Comparison of ENCODE assay signal across 29 cellular contexts in genomic region chr2:229226372-229226771, GRCh38. TPM values are rescaled to one million over a fixed set of nuclear protein-coding genes. Genes with fewer than 3 reads are reported as not detected.
"Had no signal": no experiment of that assay in that cellular context is flagged by ENCODE, and none has a peak within 500 bp of the region (broad histone marks: within the 10 kb centered on the region; RNA-seq: fewer than 3 reads in every experiment).

No MANE protein-coding gene starts in this region.

- H3K4me3 Mint-ChIP-seq: activated B cell treated with CpG ODN at 0.5 μM for 24 hours; activated CD8-positive, alpha-beta T cell treated with anti-CD3 and anti-CD28 coated beads for 36 hours; activated naive CD8-positive, alpha-beta T cell; activated T-cell treated with anti-CD3 and anti-CD28 coated beads, Interleukin-2, amount 50 U/mL, for 4 hours; activated T-helper 17 cell treated with anti-CD3 and anti-CD28 coated beads, Interleukin-2, amount 50 U/mL, for 72 hours; immature natural killer cell; natural killer cell treated with Interleukin-12 subunit alpha and Interleukin-12 subunit beta and Interleukin-15 and Interleukin-18, amount 100 ng/mL, for 72 hours; stimulated activated memory B cell treated with anti-CD40 and anti-IgM and Interleukin-4, amounts not matched to agents 10 μg/mL and 1 μg/mL and 100 μg/mL, for 72 hours; stimulated activated naive CD8-positive, alpha-beta T cell treated with anti-CD3 and anti-CD28 coated beads, Interleukin-15, amount 100 ng/mL, for 72 hours; T-cell; T-helper 2 cell treated with Interferon-gamma antibody and Interleukin-4, amounts not matched to agents 5 μg/mL and 100 μg/mL, for 36 hours had no signal

- H3K9me3 Mint-ChIP-seq: activated B cell treated with CpG ODN at 0.5 μM for 24 hours had no signal

- H3K4me3 ChIP-seq: body of pancreas, coronary artery, dorsolateral prefrontal cortex, lung, mucosa of descending colon, smooth muscle cell, tibial nerve had no signal

- H3K27ac Mint-ChIP-seq: activated B cell treated with CpG ODN at 0.5 μM for 24 hours; activated CD8-positive, alpha-beta T cell treated with anti-CD3 and anti-CD28 coated beads for 36 hours; activated naive CD8-positive, alpha-beta T cell; activated T-helper 17 cell treated with anti-CD3 and anti-CD28 coated beads, Interleukin-2, amount 50 U/mL, for 72 hours; immature natural killer cell; natural killer cell treated with Interleukin-12 subunit alpha and Interleukin-12 subunit beta and Interleukin-15 and Interleukin-18, amount 100 ng/mL, for 72 hours; stimulated activated memory B cell treated with anti-CD40 and anti-IgM and Interleukin-4, amounts not matched to agents 10 μg/mL and 1 μg/mL and 100 μg/mL, for 72 hours; stimulated activated naive CD8-positive, alpha-beta T cell treated with anti-CD3 and anti-CD28 coated beads, Interleukin-15, amount 100 ng/mL, for 72 hours; T-cell; T-helper 2 cell treated with Interferon-gamma antibody and Interleukin-4, amounts not matched to agents 5 μg/mL and 100 μg/mL, for 36 hours had no signal

- DNase-seq: activated B cell treated with CpG ODN at 0.5 μM for 24 hours; activated CD4-positive, alpha-beta T cell treated with anti-CD3 and anti-CD28 coated beads, Interleukin-2, amount 50 U/mL, for 1 hour; activated CD8-positive, alpha-beta T cell treated with anti-CD3 and anti-CD28 coated beads for 36 hours; activated T-cell treated with anti-CD3 and anti-CD28 coated beads, Interleukin-2, amount 50 U/mL, for 4 hours; anterior cingulate cortex; cerebellar nuclear complex; dorsolateral prefrontal cortex; effector memory CD4-positive, alpha-beta T cell; foreskin keratinocyte; hypothalamus; immature natural killer cell; kidney; mucosa of descending colon; posterior cingulate gyrus; stimulated activated CD4-positive, alpha-beta T cell treated with anti-CD3 and anti-CD28 coated beads, Interleukin-1b, Interleukin-23, amount 100 ng/mL, for 48 hours; stimulated activated CD4-positive, alpha-beta T cell treated with anti-CD3 and anti-CD28 coated beads, Interleukin-4, amount 100 ng/mL, for 4 hours; stimulated activated CD8-positive, alpha-beta memory T cell treated with anti-CD3 and anti-CD28 coated beads, Interleukin-4, amount 100 ng/mL, for 48 hours; stimulated activated naive CD8-positive, alpha-beta T cell treated with anti-CD3 and anti-CD28 coated beads, Interleukin-15, amount 100 ng/mL, for 72 hours; T-cell had no signal

- H3K27ac ChIP-seq: body of pancreas, dorsolateral prefrontal cortex, foreskin keratinocyte had no signal

- H3K27me3 Mint-ChIP-seq: activated B cell treated with CpG ODN at 0.5 μM for 24 hours; activated CD8-positive, alpha-beta T cell treated with anti-CD3 and anti-CD28 coated beads for 36 hours; natural killer cell treated with Interleukin-12 subunit alpha and Interleukin-12 subunit beta and Interleukin-15 and Interleukin-18, amount 100 ng/mL, for 72 hours; stimulated activated memory B cell treated with anti-CD40 and anti-IgM and Interleukin-4, amounts not matched to agents 10 μg/mL and 1 μg/mL and 100 μg/mL, for 72 hours; stimulated activated naive CD8-positive, alpha-beta T cell treated with anti-CD3 and anti-CD28 coated beads, Interleukin-15, amount 100 ng/mL, for 72 hours; T-cell had no signal

- ATAC-seq: activated CD8-positive, alpha-beta T cell treated with anti-CD3 and anti-CD28 coated beads for 36 hours; activated T-cell treated with anti-CD3 and anti-CD28 coated beads, Interleukin-2, amount 50 U/mL, for 4 hours; activated T-helper 17 cell treated with anti-CD3 and anti-CD28 coated beads, Interleukin-2, amount 50 U/mL, for 72 hours; body of pancreas; foreskin keratinocyte; mucosa of descending colon; natural killer cell treated with Interleukin-12 subunit alpha and Interleukin-12 subunit beta and Interleukin-15 and Interleukin-18, amount 100 ng/mL, for 72 hours; stimulated activated memory B cell treated with anti-CD40 and anti-IgM and Interleukin-4, amounts not matched to agents 10 μg/mL and 1 μg/mL and 100 μg/mL, for 72 hours; stimulated activated naive CD8-positive, alpha-beta T cell treated with anti-CD3 and anti-CD28 coated beads, Interleukin-15, amount 100 ng/mL, for 72 hours; T-cell had no signal

- H3K4me1 ChIP-seq: foreskin keratinocyte, tibial nerve had no signal

- H3K9me3 ChIP-seq: body of pancreas, mucosa of descending colon, tibial nerve had no signal

- H3K27me3 ChIP-seq: body of pancreas, dorsolateral prefrontal cortex, foreskin keratinocyte, tibial nerve had no signal

- H3K36me3 Mint-ChIP-seq: activated naive CD8-positive, alpha-beta T cell; immature natural killer cell; stimulated activated memory B cell treated with anti-CD40 and anti-IgM and Interleukin-4, amounts not matched to agents 10 μg/mL and 1 μg/mL and 100 μg/mL, for 72 hours; T-cell had no signal

- H3K4me1 Mint-ChIP-seq: activated B cell treated with CpG ODN at 0.5 μM for 24 hours; activated T-helper 17 cell treated with anti-CD3 and anti-CD28 coated beads, Interleukin-2, amount 50 U/mL, for 72 hours; immature natural killer cell; stimulated activated memory B cell treated with anti-CD40 and anti-IgM and Interleukin-4, amounts not matched to agents 10 μg/mL and 1 μg/mL and 100 μg/mL, for 72 hours; stimulated activated naive CD8-positive, alpha-beta T cell treated with anti-CD3 and anti-CD28 coated beads, Interleukin-15, amount 100 ng/mL, for 72 hours; T-cell had no signal

RNA-seq across cellular contexts. Expression of gene PID1, which starts 44.7 kb away (rescaled TPM):
- total RNA-seq: activated B cell treated with CpG ODN at 0.5 μM for 24 hours; activated CD8-positive, alpha-beta T cell treated with anti-CD3 and anti-CD28 coated beads for 36 hours; activated T-helper 17 cell treated with anti-CD3 and anti-CD28 coated beads, Interleukin-2, amount 50 U/mL, for 72 hours; natural killer cell treated with Interleukin-12 subunit alpha and Interleukin-12 subunit beta and Interleukin-15 and Interleukin-18, amount 100 ng/mL, for 72 hours had no signal
